Comparison of ENCODE assay signal across 3 cellular contexts in the genomic region with DNA sequence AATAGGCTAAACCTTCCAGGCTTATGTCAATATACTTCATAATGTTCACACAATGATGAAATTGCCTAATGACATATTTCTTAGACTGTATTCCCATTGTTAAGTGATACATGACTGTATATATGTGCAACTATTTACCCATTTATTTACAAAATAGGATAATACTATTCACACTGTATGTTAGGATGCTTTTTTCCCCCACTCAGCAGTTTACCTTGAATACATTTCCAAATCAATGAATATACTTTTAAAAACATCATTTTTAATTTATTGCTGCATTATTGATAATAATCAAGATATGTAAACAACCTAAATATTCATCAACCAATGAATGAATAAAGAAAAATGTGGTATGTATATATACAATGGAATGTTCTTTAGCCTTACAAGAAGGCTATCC.
A peak's percentile ranks its signal among the peaks of the same experiment; 100 is the strongest.
TF ChIP-seq lines count a peak whose summit lies in the region.

No MANE protein-coding gene starts in this region.

TF ChIP-seq in A549, 52 proteins besides CTCF, POLR2A, EP300 and RAD21:
- TF ChIP-seq MAFK (IDR thresholded peaks at IDR 0.05; ENCODE audit: partially characterized antibody) (peak; percentile 78), MYC (IDR thresholded peaks at IDR 0.05; ENCODE audit: borderline replicate concordance, low read length) (no peak)

TF ChIP-seq in IMR-90, 13 proteins besides CTCF, POLR2A, EP300 and RAD21:
- TF ChIP-seq RCOR1 (IDR thresholded peaks at IDR 0.05; ENCODE audit: insufficient replicate concordance, low read length) (no peak), CEBPB (IDR thresholded peaks at IDR 0.05; ENCODE audit: low read depth, low read length) (no peak), RFX5 (IDR thresholded peaks at IDR 0.05; ENCODE audit: low read depth, low read length) (no peak), MAZ (IDR thresholded peaks at IDR 0.05; ENCODE audit: borderline replicate concordance, low read depth, low read length) (no peak), MAFK (IDR thresholded peaks at IDR 0.05; ENCODE audit: low read depth, low read length) (peak; percentile 71), BHLHE40 (IDR thresholded peaks at IDR 0.05; ENCODE audit: low read depth, low read length) (no peak)

TF ChIP-seq in K562, 482 proteins besides CTCF, POLR2A, EP300 and RAD21:
- TF ChIP-seq TCFL5 (CRISPR knock-in tag; conservative IDR thresholded peaks at IDR 0.05) (no peak), C11orf30 (IDR thresholded peaks at IDR 0.05; ENCODE audit: low read depth) (peak; percentile 52), MAFF (IDR thresholded peaks at IDR 0.05; ENCODE audit: low read length) (0 out of 2 replicates have a peak, but pooled peaks have one; percentile 3), ZNF316 (IDR thresholded peaks at IDR 0.05) (peak; percentile 78), MAFG (tag; conservative IDR thresholded peaks at IDR 0.05) (peak; percentile 42; the same call in 1 of the 2 replicates)
